In the genomic region with DNA sequence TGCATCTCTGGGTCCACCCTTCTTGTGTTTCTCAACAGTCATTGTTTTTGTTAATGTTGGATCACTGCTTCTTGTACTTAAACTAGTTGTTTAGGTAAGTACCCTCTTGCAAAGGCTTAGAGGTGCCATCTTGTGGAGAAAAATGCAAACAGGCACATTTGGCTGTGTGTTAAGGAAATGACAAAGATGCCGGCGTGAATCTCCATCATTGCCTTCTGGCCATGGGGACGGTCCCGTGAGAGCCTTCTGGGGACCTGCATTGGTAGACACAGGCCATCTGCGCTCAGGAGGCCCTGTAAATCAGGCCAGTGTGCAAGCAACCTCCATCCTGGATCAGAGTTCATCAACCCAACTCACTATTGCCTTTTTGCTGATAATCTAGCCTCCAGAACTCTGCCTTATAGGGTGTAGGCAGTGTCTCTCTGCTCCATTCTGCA, we compare ENCODE assay signal across 8 cellular contexts.
DNase-seq lines count a peak whose midpoint lies in the region; ATAC-seq, FAIRE-seq and TF ChIP-seq lines count a peak whose summit lies in the region.

No MANE protein-coding gene starts in this region.

- H3K27ac Mint-ChIP-seq in CD8-positive, alpha-beta T cell = no peak overlapping the region

- H3K27ac ChIP-seq in C4-2B (no peak overlapping the region), HEK293 (ENCODE audit: extremely low read depth, low read depth, low read length) (no peak overlapping the region), esophagus muscularis mucosa (replicated peaks in 1 of 4) (no peak overlapping the region), neuronal stem cell (replicated peaks; ENCODE audit: low read length) (no peak overlapping the region)
- H3K27ac ChIP-seq in CD8-positive, alpha-beta T cell (ENCODE audit: low read depth, low read length) = no peak overlapping the region

- H2BK120ac ChIP-seq in neuronal stem cell (ENCODE audit: low read depth, low read length) = no peak overlapping the region

- no peak overlapping the region for H4K91ac ChIP-seq in neuronal stem cell (ENCODE audit: low read depth, low read length, poor library complexity)

- H3K36me3 ChIP-seq in HEK293 (ENCODE audit: control insufficient read depth in 2 of 2, insufficient read depth in 1 of 2, low read length in 2 of 2) (no peaks in the 10 kb centered on the region), esophagus muscularis mucosa (no peaks in the 10 kb centered on the region), neuronal stem cell (replicated peaks in 1 of 2; ENCODE audit: control insufficient read depth in 2 of 2, insufficient read depth in 2 of 2, low read length in 2 of 2) (no peaks in the 10 kb centered on the region)
- H3K36me3 ChIP-seq in CD8-positive, alpha-beta T cell (ENCODE audit: insufficient read depth, low read length) = no peaks in the 10 kb centered on the region

- FAIRE-seq in RCC 7860 (lab: Jason Lieb, UNC) = no peak

- H3K9me3 ChIP-seq in HEK293 (ENCODE audit: control insufficient read depth, insufficient read depth, low read depth, low read length) (no peaks in the 10 kb centered on the region), esophagus muscularis mucosa (no peaks in the 10 kb centered on the region), neuronal stem cell (replicated peaks in 1 of 2; ENCODE audit: control insufficient read depth in 2 of 2, insufficient read depth in 1 of 2, low read depth in 1 of 2, low read length in 2 of 2) (no peaks in the 10 kb centered on the region)
- H3K9me3 ChIP-seq in CD8-positive, alpha-beta T cell (ENCODE audit: low read length) = no peaks in the 10 kb centered on the region

- no peak overlapping the region for H2BK12ac ChIP-seq in neuronal stem cell (ENCODE audit: low read length)

- intact Hi-C loops in esophagus muscularis mucosa (cut with DNase I) = loop anchor here (2.0 to 5.0 kb wide), 2 partner anchors 79 to 203 kb away; no protein-coding TSS in a partner anchor
- intact Hi-C loops in CD8-positive, alpha-beta T cell (cut with DNase I, micrococcal nuclease) = no loop called here

- no peak overlapping the region for H3K4me2 ChIP-seq in neuronal stem cell (ENCODE audit: insufficient read depth, low read length, poor library complexity, severe bottlenecking)

- peak overlapping the region; percentile 63 for H2AFZ ChIP-seq in neuronal stem cell (ENCODE audit: low read length)

- TF ChIP-seq EP300 in esophagus muscularis mucosa (IDR thresholded peaks at IDR 0.05) = no peak

- no peak overlapping the region for H3K4ac ChIP-seq in neuronal stem cell (ENCODE audit: low read length)

- H3K4me3 Mint-ChIP-seq in CD8-positive, alpha-beta T cell = no peak overlapping the region

- ATAC-seq in CD8-positive, alpha-beta T cell = no peak
- ATAC-seq in GM21423 (IDR thresholded peaks at IDR 0.05; ENCODE audit: unreplicated experiment) = no peak

- H3K23ac ChIP-seq in neuronal stem cell (ENCODE audit: low read depth, low read length, poor library complexity) = no peak overlapping the region

- no peaks in the 10 kb centered on the region for H3K79me1 ChIP-seq in neuronal stem cell (ENCODE audit: low read depth, low read length)

- no peaks in the 10 kb centered on the region for H3K9me3 Mint-ChIP-seq in CD8-positive, alpha-beta T cell

- POLR2A ChIA-PET in HEK293 (lab: Yijun Ruan, JAX) = no interaction called here
- POLR2A ChIA-PET in CD8-positive, alpha-beta T cell (lab: Charles Lee) = no interaction called here

- peak; percentile 86 for TF ChIP-seq CTCF in C4-2B (conservative IDR thresholded peaks at IDR 0.05)
- TF ChIP-seq CTCF in HEK293 (tag by site-specific recombination; IDR thresholded peaks at IDR 0.05) = peak; percentile 75; the same call in 1 of the 2 replicates
- TF ChIP-seq CTCF in esophagus muscularis mucosa (IDR thresholded peaks at IDR 0.05) = peak; percentile 46 to 62 (median 58)
- TF ChIP-seq CTCF in CD8-positive, alpha-beta T cell (IDR thresholded peaks at IDR 0.05) = no peak

- H3K4me1 ChIP-seq in HEK293 (ENCODE audit: control insufficient read depth, insufficient read depth, low read length) (no peaks in the 10 kb centered on the region), esophagus muscularis mucosa (peaks cover 6 to 30% (median 23%) of the 10 kb centered on the region in 4 donors), neuronal stem cell (ENCODE audit: control insufficient read depth in 2 of 2, insufficient read depth in 1 of 2, low read depth in 1 of 2, low read length in 2 of 2) (peaks cover 0 to 1% of the 10 kb centered on the region in 2 donors)
- H3K4me1 ChIP-seq in CD8-positive, alpha-beta T cell (ENCODE audit: insufficient read depth, low read length) = no peaks in the 10 kb centered on the region

- no peak overlapping the region for H3K9ac ChIP-seq in neuronal stem cell (ENCODE audit: low read depth, low read length, poor library complexity)

- peaks cover 11% of the 10 kb centered on the region for H3K27me3 Mint-ChIP-seq in CD8-positive, alpha-beta T cell (ENCODE audit: low read depth)

- peak; percentile 26 for DNase-seq in RCC 7860 (ENCODE audit: low spot score)
- peak; percentile 90 for DNase-seq in esophagus muscularis mucosa (ENCODE audit: extremely low spot score)
- peak; percentile 9 for DNase-seq in neuronal stem cell (ENCODE audit: low spot score)
- DNase-seq in CD8-positive, alpha-beta T cell = no peak
- DNase-seq in NCI-H187 treated with DMSO at 0.1 percent for 48 hours (lab: John Stamatoyannopoulos, UW) = no peak

- H2BK5ac ChIP-seq in neuronal stem cell (ENCODE audit: low read length) = no peak overlapping the region

- H3K4me3 ChIP-seq in HEK293 (ENCODE audit: low read depth, low read length) (no peak overlapping the region), esophagus muscularis mucosa (no peak overlapping the region), neuronal stem cell (ENCODE audit: low read length in 2 of 2) (peak overlapping the region in 1 of 2 donors; percentile 42)
- no peak overlapping the region for H3K4me3 ChIP-seq in CD8-positive, alpha-beta T cell (ENCODE audit: low read depth, low read length)

- no peak overlapping the region for H2BK15ac ChIP-seq in neuronal stem cell (ENCODE audit: low read length)

- H3K18ac ChIP-seq in neuronal stem cell (ENCODE audit: low read length) = no peak overlapping the region

- H3K27me3 ChIP-seq in esophagus muscularis mucosa (no peaks in the 10 kb centered on the region), neuronal stem cell (ENCODE audit: control insufficient read depth in 3 of 3, insufficient read depth in 3 of 3, low read depth in 1 of 3, low read length in 3 of 3) (peaks cover 0 to 5% (median 0%) of the 10 kb centered on the region in 3 experiments)
- no peaks in the 10 kb centered on the region for H3K27me3 ChIP-seq in CD8-positive, alpha-beta T cell (ENCODE audit: insufficient read depth, low read length)

- H3K4me1 Mint-ChIP-seq in CD8-positive, alpha-beta T cell (ENCODE audit: low read depth) = no peaks in the 10 kb centered on the region

- no peak overlapping the region for H3K14ac ChIP-seq in neuronal stem cell (ENCODE audit: low read length)

- no peak overlapping the region for H2AK5ac ChIP-seq in neuronal stem cell (ENCODE audit: low read depth, low read length)

- H3K36me3 Mint-ChIP-seq in CD8-positive, alpha-beta T cell = no peaks in the 10 kb centered on the region

- CTCF ChIA-PET in HEK293 (lab: Yijun Ruan, JAX) = interaction anchor here (0.7 to 2.1 kb wide), 19 partner anchors 8 to 1698 kb away, joined by 3 to 17 read pairs (median 5); no protein-coding TSS in a partner anchor
- CTCF ChIA-PET in CD8-positive, alpha-beta T cell (lab: Charles Lee) = no interaction called here

- 75% methylated on average over 5 of the region's 5 CpGs for WGBS in esophagus muscularis mucosa
- no CpG with 5 or more reads among the region's 5 CpGs for WGBS in neuronal stem cell (ENCODE audit: extremely low coverage in 2 of 2, insufficient read length in 2 of 2, insufficient replicate concordance in 1 of 2), 2 donors

- TF ChIP-seq POLR2A in esophagus muscularis mucosa (IDR thresholded peaks at IDR 0.05; ENCODE audit: low read depth) = no peak

- H4K8ac ChIP-seq in neuronal stem cell (ENCODE audit: low read depth, low read length) = no peak overlapping the region

TF ChIP-seq in HEK293, 187 proteins besides CTCF, POLR2A, EP300 and RAD21:
- TF ChIP-seq YY2 (tag by site-specific recombination; IDR thresholded peaks at IDR 0.05) = peak; percentile 78; the same call in 1 of the 2 replicates
- peak; percentile 81 for TF ChIP-seq ZNF654 (tag by site-specific recombination; IDR thresholded peaks at IDR 0.05; ENCODE audit: low read depth)
- no peak for TF ChIP-seq ZNF571 (tag by site-specific recombination; IDR thresholded peaks at IDR 0.05)
- TF ChIP-seq ZNF660 (tag by site-specific recombination; IDR thresholded peaks at IDR 0.05) = peak; percentile 48; the same call in 1 of the 2 replicates
- no peak for TF ChIP-seq ZNF449 (tag by site-specific recombination; IDR thresholded peaks at IDR 0.05)
- TF ChIP-seq FEZF1 (tag by site-specific recombination; IDR thresholded peaks at IDR 0.05) = no peak
- peak; percentile 40; the same call in 1 of the 2 replicates for TF ChIP-seq KLF16 (tag by site-specific recombination; IDR thresholded peaks at IDR 0.05)
TF ChIP-seq in HEK293: peak in this region for 4.

Comparison
In these comparisons a context has a peak if more than half of its experiments do, and no peak if none do; other contexts are left out.
1. DNase-seq: peak in RCC 7860 (single experiment), esophagus muscularis mucosa (single experiment) and neuronal stem cell (single experiment); none in CD8-positive, alpha-beta T cell (0 of 7) and NCI-H187 treated with DMSO at 0.1 percent for 48 hours (single experiment).